Comparison of ENCODE assay signal across 24 cellular contexts in the genomic region with DNA sequence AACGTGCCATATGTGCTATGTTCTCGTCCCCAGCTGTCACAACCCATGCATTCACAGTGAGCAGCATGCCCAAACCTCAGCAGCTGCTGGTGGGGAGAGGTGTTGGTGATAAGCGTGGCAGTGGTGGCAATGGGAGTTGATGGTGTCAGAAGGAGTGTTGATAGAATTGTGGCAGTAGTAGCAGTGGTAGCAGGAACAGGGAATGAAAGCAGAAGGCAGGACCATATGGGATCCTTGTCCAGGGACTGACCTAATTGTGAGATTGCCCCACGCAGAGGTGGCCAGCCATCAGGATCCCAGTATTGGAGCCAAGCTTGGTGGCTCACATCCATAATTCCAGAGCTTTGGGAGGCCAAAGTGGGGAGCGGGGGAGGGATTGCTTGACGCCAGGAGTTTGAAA.
A peak's percentile ranks its signal among the peaks of the same experiment; 100 is the strongest.
DNase-seq lines count a peak whose midpoint lies in the region; ATAC-seq and TF ChIP-seq lines count a peak whose summit lies in the region.
"Had no signal": no experiment of that assay in that cellular context is flagged by ENCODE, and none has a peak within 500 bp of the region (broad histone marks: within the 10 kb centered on the region; RNA-seq: fewer than 3 reads in every experiment).

No MANE protein-coding gene starts in this region.

- no peak overlapping the region for H3K4me3 ChIP-seq in heart left ventricle
- H3K4me3 ChIP-seq: ascending aorta, gastrocnemius medialis had no signal

- no peaks in the 10 kb centered on the region for H3K36me3 ChIP-seq in heart left ventricle
- H3K36me3 ChIP-seq: ascending aorta, gastrocnemius medialis had no signal

- no peaks in the 10 kb centered on the region for H3K27me3 ChIP-seq in heart left ventricle
- H3K27me3 ChIP-seq: ascending aorta, gastrocnemius medialis had no signal

- H3K9me3 ChIP-seq in heart left ventricle: peaks cover 0 to 17% (median 2%) of the 10 kb centered on the region in 12 donors
- H3K9me3 ChIP-seq: ascending aorta, gastrocnemius medialis had no signal

- intact Hi-C loops in heart left ventricle (cut with DNase I): loop anchor here in 7 of 10 donors (5.0 to 10.0 kb wide), 7 partner anchors 133 to 276 kb away; a partner anchor contains a TSS

- DNase-seq in Ammon's horn (ENCODE audit: low spot score) (peak; percentile 47), NCI-H524 (lab: John Stamatoyannopoulos, UW) (peak; percentile 82 to 90), heart left ventricle (peak; percentile 61 to 90 (median 77)), myocyte (ENCODE audit: low read depth) (peak; percentile 68), NCI-H226 (no peak), NCI-H2029 (lab: John Stamatoyannopoulos, UW) (no peak), left lobe of liver (ENCODE audit: low spot score) (no peak)
- DNase-seq: activated CD4-positive, alpha-beta memory T cell treated with anti-CD3 and anti-CD28 coated beads, Interleukin-2, amount 10 ng/mL, durations not matched to agents 7 days and 5 days; activated CD4-positive, CD25-positive, alpha-beta regulatory T cell treated with anti-CD3 and anti-CD28 coated beads, Interleukin-2, amount 50 U/mL, for 72 hours; activated naive CD8-positive, alpha-beta T cell treated with anti-CD3 and anti-CD28 coated beads for 36 hours; CD8-positive, alpha-beta T cell; dermis blood vessel endothelial cell; DMS153; gastrocnemius medialis; IMR-90; mammary epithelial cell; NCI-H187; NCI-H2227 treated with DMSO at 0.1 percent for 48 hours; NCI-H774; stimulated activated CD4-positive, alpha-beta T cell treated with anti-CD3 and anti-CD28 coated beads, Interleukin-15, amount 100 ng/mL, for 24 hours; stimulated activated naive CD4-positive, alpha-beta T cell; T-helper 1 cell had no signal

- ATAC-seq in heart left ventricle (peak; percentile 95 to 96 (median 96)), GM18861 (IDR thresholded peaks at IDR 0.05; ENCODE audit: unreplicated experiment) (no peak), left lobe of liver (no peak)
- ATAC-seq: CD8-positive, alpha-beta T cell; gastrocnemius medialis had no signal

- TF ChIP-seq CTCF in heart left ventricle (IDR thresholded peaks at IDR 0.05): no peak

- peaks cover 0 to 33% (median 0%) of the 10 kb centered on the region in 12 donors for H3K4me1 ChIP-seq in heart left ventricle
- H3K4me1 ChIP-seq: gastrocnemius medialis had no signal

- 31 to 56% (median 41%) methylated on average over 6 of the region's 6 CpGs for WGBS in heart left ventricle, 4 donors

- TF ChIP-seq POLR2A in heart left ventricle (IDR thresholded peaks at IDR 0.05): no peak

- H3K27ac ChIP-seq in heart left ventricle: peak overlapping the region in 7 of 12 donors; percentile 19 to 72 (median 54)
- H3K27ac ChIP-seq: ascending aorta, gastrocnemius medialis had no signal

Comparison
In these comparisons a context has a peak if more than half of its experiments do, and no peak if none do; other contexts are left out.
1. DNase-seq: peak in Ammon's horn (single experiment), NCI-H524 (2 of 2), heart left ventricle (5 of 5) and myocyte (single experiment); none in NCI-H226 (single experiment), NCI-H2029 (single experiment) and left lobe of liver (single experiment).
2. ATAC-seq: peak in heart left ventricle (4 of 4); none in GM18861 (single experiment) and left lobe of liver (single experiment).